30 cellular contexts compared by ENCODE assay signal in the genomic region with DNA sequence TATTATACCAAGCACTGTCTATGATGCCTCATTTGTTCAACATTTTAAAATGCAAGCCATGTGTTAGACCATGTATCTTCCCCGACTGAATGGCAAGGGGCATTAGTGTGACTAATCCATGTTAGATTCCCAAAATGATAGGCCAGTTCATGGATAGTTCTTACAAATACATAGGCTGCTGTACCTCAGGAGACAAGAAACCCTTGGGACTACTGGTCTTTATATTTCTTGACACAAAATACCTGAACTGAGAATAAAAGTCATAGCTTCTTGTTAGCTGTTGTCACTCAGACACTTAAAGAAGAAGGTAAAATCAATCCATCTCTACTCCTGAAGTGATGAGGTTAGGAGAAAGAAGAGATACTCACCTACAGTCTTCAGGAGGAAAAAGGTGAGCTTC.
"Had no signal": no experiment of that assay in that cellular context is flagged by ENCODE, and none has a peak within 500 bp of the region (broad histone marks: within the 10 kb centered on the region; RNA-seq: fewer than 3 reads in every experiment).

A gene (plus strand): TSS at position 301 of the 400 bp plus-strand sequence. CDS start 4,265 bp downstream, outside the sequence.

- H3K4me1 ChIP-seq: adrenal gland, ascending aorta, breast epithelium had no signal

- H3K9me3 ChIP-seq: adrenal gland, ascending aorta, body of pancreas, breast epithelium had no signal

- DNase-seq: activated effector memory CD4-positive, alpha-beta T cell treated with anti-CD3 and anti-CD28 coated beads, Interleukin-2, amount 50 U/mL, for 16 hours; activated effector memory CD4-positive, alpha-beta T cell treated with Interleukin-2 at 50 U/mL for 16 hours; activated gamma-delta T cell; activated gamma-delta T cell treated with Interleukin-2 at 50 U/mL for 16 hours; activated naive CD4-positive, alpha-beta T cell; activated naive CD4-positive, alpha-beta T cell treated with anti-CD3 and anti-CD28 coated beads for 36 hours; activated naive CD4-positive, alpha-beta T cell treated with anti-CD3 and anti-CD28 coated beads, Interleukin-2, amount 10 ng/mL, durations not matched to agents 7 days and 5 days; activated naive CD4-positive, alpha-beta T cell treated with anti-CD3 and anti-CD28 coated beads, Interleukin-2, amount 50 U/mL, for 16 hours; activated naive CD4-positive, alpha-beta T cell treated with Interleukin-2 at 50 U/mL for 16 hours; activated naive CD8-positive, alpha-beta T cell treated with anti-CD3 and anti-CD28 coated beads for 36 hours; activated naive CD8-positive, alpha-beta T cell treated with anti-CD3 and anti-CD28 coated beads, Interleukin-2, amount 10 ng/mL, durations not matched to agents 7 days and 5 days; activated naive CD8-positive, alpha-beta T cell treated with anti-CD3 and anti-CD28 coated beads, Interleukin-2, amount 50 U/mL, for 24 hours; activated T-cell treated with anti-CD3 and anti-CD28 coated beads, Interleukin-2, amount 50 U/mL, for 1 hour; activated T-cell treated with anti-CD3 and anti-CD28 coated beads, Interleukin-2, amount 50 U/mL, for 24 hours; activated T-cell treated with anti-CD3 and anti-CD28 coated beads, Interleukin-2, amount 50 U/mL, for 4 hours; activated T-cell treated with anti-CD3 and anti-CD28 coated beads, Interleukin-2, amount 50 U/mL, for 48 hours; activated T-cell treated with anti-CD3 and anti-CD28 coated beads, Interleukin-2, amount 50 U/mL, for 72 hours; adrenal gland; amniotic stem cell; amygdala; anterior cingulate cortex; aorta; body of pancreas; brain microvascular endothelial cell; caudate nucleus; central memory CD4-positive, alpha-beta T cell; cerebellar nuclear complex had no signal

- H3K27me3 ChIP-seq: adrenal gland, ascending aorta, body of pancreas, brain microvascular endothelial cell, breast epithelium, cardiac muscle cell had no signal

- H3K4me3 ChIP-seq: adrenal gland, ascending aorta, body of pancreas, breast epithelium, cardiac muscle cell had no signal

- H3K36me3 ChIP-seq: adrenal gland, ascending aorta, brain microvascular endothelial cell, breast epithelium, cardiac muscle cell had no signal
